8 cellular contexts compared by ENCODE assay signal in genomic region chr2:86562891-86563649, GRCh38. TPM values are rescaled to one million over a fixed set of nuclear protein-coding genes. Genes with fewer than 3 reads are reported as not detected.
DNase-seq lines count a peak whose midpoint lies in the region; TF ChIP-seq lines count a peak whose summit lies in the region.

CHMP3 (minus strand) TSS chr2:86563443; CDS start chr2:86563348, 95 bp downstream.

- intact Hi-C loops in stomach (cut with DNase I; ENCODE audit: low total_unique reads), result no loop called here

- H3K9me3 ChIP-seq in ES-I3 (ENCODE audit: control insufficient read depth, insufficient read depth, low read length) (no peaks in the 10 kb centered on the region; the same call in 1 of the 2 replicates), HAP-1 (no peaks in the 10 kb centered on the region), MM.1S (replicated peaks; ENCODE audit: insufficient read depth, low read length) (no peaks in the 10 kb centered on the region), neural cell (ENCODE audit: low read length) (no peaks in the 10 kb centered on the region), stomach (no peaks in the 10 kb centered on the region)

- in situ Hi-C loops in HAP-1 (cut with MboI; ENCODE audit: low sequenced_read_pairs), result no loop called here

- peak; percentile 21 for TF ChIP-seq RAD21 in neural cell (conservative IDR thresholded peaks at IDR 0.05)

- TF ChIP-seq CTCF in MM.1S (IDR thresholded peaks at IDR 0.05; ENCODE audit: low read length) (no peak), neural cell (IDR thresholded peaks at IDR 0.05; ENCODE audit: poor library complexity, severe bottlenecking) (peak; percentile 34), stomach (IDR thresholded peaks at IDR 0.05) (no peak)

- peak within 1 kb of the TSS; percentile 77 for H3K4me3 ChIP-seq in HAP-1
- H3K4me3 ChIP-seq in MM.1S (ENCODE audit: low read length), result peak within 1 kb of the TSS; percentile 93
- H3K4me3 ChIP-seq in neural cell (ENCODE audit: low read length), result peak within 1 kb of the TSS; percentile 85
- H3K4me3 ChIP-seq in stomach, result peak within 1 kb of the TSS; percentile 68 to 76 (median 70)

- TF ChIP-seq EP300 in neural cell (conservative IDR thresholded peaks at IDR 0.05; ENCODE audit: poor library complexity, severe bottlenecking), result no peak
- no peak for TF ChIP-seq EP300 in stomach (IDR thresholded peaks at IDR 0.05)

- peak within 1 kb of the TSS; percentile 73 for H3K4me2 ChIP-seq in MM.1S (ENCODE audit: low read depth, low read length)
- peak within 1 kb of the TSS; percentile 66 for H3K4me2 ChIP-seq in neural cell (ENCODE audit: low read length)

- H3K79me2 ChIP-seq in MM.1S (ENCODE audit: low read length) (peaks cover 49% of the 10 kb centered on the region), neural cell (replicated peaks; ENCODE audit: insufficient read depth, low read length) (peaks cover 21% of the 10 kb centered on the region)

- DNase-seq in HAP-1 (ENCODE audit: low spot score in 2 of 2) (peak; percentile 90 to 96), MM.1S (peak; percentile 98), SIG-M5 (lab: John Stamatoyannopoulos, UW) (peak; percentile 77), activated gamma-delta T cell (lab: John Stamatoyannopoulos, UW) (peak; percentile 93), fibroblast of the conjunctiva (ENCODE audit: low read depth) (peak; percentile 95), stomach (peak; percentile 97)

- H3K4me1 ChIP-seq in ES-I3 (ENCODE audit: insufficient read depth, low read length) (no peaks in the 10 kb centered on the region), HAP-1 (peaks cover 11% of the 10 kb centered on the region), MM.1S (ENCODE audit: low read length) (peaks cover 12% of the 10 kb centered on the region), stomach (peaks cover 14 to 48% (median 29%) of the 10 kb centered on the region in 4 donors)

- H3K36me3 ChIP-seq in ES-I3 (ENCODE audit: insufficient read depth, low read length) (no peaks in the 10 kb centered on the region), HAP-1 (replicated peaks) (no peaks in the 10 kb centered on the region), MM.1S (replicated peaks; ENCODE audit: insufficient read depth, low read length) (no peaks in the 10 kb centered on the region), neural cell (ENCODE audit: insufficient read depth, low read length) (no peaks in the 10 kb centered on the region), stomach (no peaks in the 10 kb centered on the region)

- H3K9me2 ChIP-seq in MM.1S (replicated peaks; ENCODE audit: insufficient read depth, low read length) (no peaks in the 10 kb centered on the region), neural cell (ENCODE audit: insufficient read depth, low read length) (no peaks in the 10 kb centered on the region)

- 0 out of 2 replicates have a peak, but pooled peaks cover 5% of the 10 kb centered on the region for H3F3A ChIP-seq in MM.1S (ENCODE audit: insufficient read depth, low read length)
- no peaks in the 10 kb centered on the region for H3F3A ChIP-seq in neural cell (ENCODE audit: insufficient read depth, low read length, poor library complexity, severe bottlenecking)

- TF ChIP-seq POLR2A in stomach (IDR thresholded peaks at IDR 0.05), result peak in 2 of 4 donors; percentile 29 to 35

- peak within 1 kb of the TSS; percentile 99 for H3K27ac ChIP-seq in MM.1S (ENCODE audit: low read length)
- H3K27ac ChIP-seq in neural cell (ENCODE audit: low read length), result peak within 1 kb of the TSS; percentile 96
- H3K27ac ChIP-seq in stomach, result peak within 1 kb of the TSS; percentile 95 to 99 (median 98)

- H2AFZ ChIP-seq in MM.1S (ENCODE audit: low read length) (peak within 1 kb of the TSS; percentile 95), neural cell (ENCODE audit: low read depth, low read length) (peak within 1 kb of the TSS; percentile 95)

- H3K27me3 ChIP-seq in HAP-1 (ENCODE audit: low read depth), result no peaks in the 10 kb centered on the region
- no peaks in the 10 kb centered on the region for H3K27me3 ChIP-seq in MM.1S (replicated peaks; ENCODE audit: insufficient read depth, low read length)
- no peaks in the 10 kb centered on the region for H3K27me3 ChIP-seq in neural cell (ENCODE audit: insufficient read depth, low read depth, low read length)
- H3K27me3 ChIP-seq in stomach, result no peaks in the 10 kb centered on the region

- H3K9ac ChIP-seq in ES-I3 (ENCODE audit: low read depth, low read length), result peak within 1 kb of the TSS; percentile 90
- peak within 1 kb of the TSS; percentile 100 for H3K9ac ChIP-seq in MM.1S (ENCODE audit: low read length)
- H3K9ac ChIP-seq in neural cell (ENCODE audit: low read length), result peak within 1 kb of the TSS; percentile 93

- 0 to 1% (median 0%) methylated on average over 33 to 60 of the region's 60 CpGs for WGBS in stomach, 5 donors

- H4K20me1 ChIP-seq in MM.1S (ENCODE audit: insufficient read depth, low read length) (no peaks in the 10 kb centered on the region), neural cell (ENCODE audit: insufficient read depth) (no peaks in the 10 kb centered on the region)

TF ChIP-seq in neural cell, 6 proteins besides CTCF, POLR2A, EP300 and RAD21:
- TF ChIP-seq MXI1 (conservative IDR thresholded peaks at IDR 0.05; ENCODE audit: poor library complexity, severe bottlenecking) (peak; percentile 70), REST (IDR thresholded peaks at IDR 0.05; ENCODE audit: borderline replicate concordance) (peak; percentile 63), EZH2 (IDR thresholded peaks at IDR 0.05; ENCODE audit: borderline replicate concordance, insufficient read depth, low read length, poor library complexity, severe bottlenecking) (no peak), TAF1 (IDR thresholded peaks at IDR 0.05; ENCODE audit: low read depth) (no peak), POLR2AphosphoS5 (IDR thresholded peaks at IDR 0.05) (peak; percentile 77), SMC3 (conservative IDR thresholded peaks at IDR 0.05; ENCODE audit: poor library complexity) (peak; percentile 38)

RNA-seq across cellular contexts. Expression of gene CHMP3, which starts in this region (rescaled TPM):
- polyA plus RNA-seq in neural cell (30.5 and 31.8 TPM in 2 replicates), stomach (100 to 1,000 TPM in 2 of 3 donors, 10 to 100 TPM in 1; 70.8 to 123 (median 104) TPM)
- 42.6 and 44.1 TPM in 2 replicates for polyA minus RNA-seq in neural cell
- total RNA-seq in stomach, result 100 to 1,000 TPM in 2 of 5 donors, 10 to 100 TPM in 3; 25.7 to 158 (median 71.0) TPM

Comparison
In these comparisons a context has a peak if more than half of its experiments do, and no peak if none do; other contexts are left out.
1. Peak in every context shown above with its lines: DNase-seq, H3K4me3 ChIP-seq and H3K27ac ChIP-seq.